Comparison of ENCODE assay signal across 1 cellular context in the genomic region with DNA sequence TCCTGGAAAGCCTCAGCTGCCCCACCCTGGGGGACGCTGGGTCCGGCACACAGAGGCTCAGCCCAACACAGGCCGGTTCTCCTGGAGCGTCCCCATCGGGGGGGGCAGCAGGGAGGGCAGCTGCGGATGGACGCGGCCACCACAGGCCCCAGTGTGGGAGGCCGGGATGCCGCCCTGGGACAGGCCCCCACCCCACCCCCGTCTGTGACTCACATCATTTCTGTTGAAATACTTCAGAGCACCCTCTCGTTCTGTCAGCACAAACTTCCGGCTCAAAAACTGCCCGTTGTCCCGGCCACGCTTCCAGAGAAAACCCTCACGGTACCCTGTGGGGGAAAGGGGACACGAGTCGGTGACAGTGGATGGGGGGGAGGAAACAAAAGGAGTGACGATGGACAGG.
TF ChIP-seq lines count a peak whose summit lies in the region.

No MANE protein-coding gene starts in this region.

TF ChIP-seq in GM23338, 12 proteins besides CTCF, POLR2A, EP300 and RAD21 (continued from another document):
- TF ChIP-seq, protein P1, sequence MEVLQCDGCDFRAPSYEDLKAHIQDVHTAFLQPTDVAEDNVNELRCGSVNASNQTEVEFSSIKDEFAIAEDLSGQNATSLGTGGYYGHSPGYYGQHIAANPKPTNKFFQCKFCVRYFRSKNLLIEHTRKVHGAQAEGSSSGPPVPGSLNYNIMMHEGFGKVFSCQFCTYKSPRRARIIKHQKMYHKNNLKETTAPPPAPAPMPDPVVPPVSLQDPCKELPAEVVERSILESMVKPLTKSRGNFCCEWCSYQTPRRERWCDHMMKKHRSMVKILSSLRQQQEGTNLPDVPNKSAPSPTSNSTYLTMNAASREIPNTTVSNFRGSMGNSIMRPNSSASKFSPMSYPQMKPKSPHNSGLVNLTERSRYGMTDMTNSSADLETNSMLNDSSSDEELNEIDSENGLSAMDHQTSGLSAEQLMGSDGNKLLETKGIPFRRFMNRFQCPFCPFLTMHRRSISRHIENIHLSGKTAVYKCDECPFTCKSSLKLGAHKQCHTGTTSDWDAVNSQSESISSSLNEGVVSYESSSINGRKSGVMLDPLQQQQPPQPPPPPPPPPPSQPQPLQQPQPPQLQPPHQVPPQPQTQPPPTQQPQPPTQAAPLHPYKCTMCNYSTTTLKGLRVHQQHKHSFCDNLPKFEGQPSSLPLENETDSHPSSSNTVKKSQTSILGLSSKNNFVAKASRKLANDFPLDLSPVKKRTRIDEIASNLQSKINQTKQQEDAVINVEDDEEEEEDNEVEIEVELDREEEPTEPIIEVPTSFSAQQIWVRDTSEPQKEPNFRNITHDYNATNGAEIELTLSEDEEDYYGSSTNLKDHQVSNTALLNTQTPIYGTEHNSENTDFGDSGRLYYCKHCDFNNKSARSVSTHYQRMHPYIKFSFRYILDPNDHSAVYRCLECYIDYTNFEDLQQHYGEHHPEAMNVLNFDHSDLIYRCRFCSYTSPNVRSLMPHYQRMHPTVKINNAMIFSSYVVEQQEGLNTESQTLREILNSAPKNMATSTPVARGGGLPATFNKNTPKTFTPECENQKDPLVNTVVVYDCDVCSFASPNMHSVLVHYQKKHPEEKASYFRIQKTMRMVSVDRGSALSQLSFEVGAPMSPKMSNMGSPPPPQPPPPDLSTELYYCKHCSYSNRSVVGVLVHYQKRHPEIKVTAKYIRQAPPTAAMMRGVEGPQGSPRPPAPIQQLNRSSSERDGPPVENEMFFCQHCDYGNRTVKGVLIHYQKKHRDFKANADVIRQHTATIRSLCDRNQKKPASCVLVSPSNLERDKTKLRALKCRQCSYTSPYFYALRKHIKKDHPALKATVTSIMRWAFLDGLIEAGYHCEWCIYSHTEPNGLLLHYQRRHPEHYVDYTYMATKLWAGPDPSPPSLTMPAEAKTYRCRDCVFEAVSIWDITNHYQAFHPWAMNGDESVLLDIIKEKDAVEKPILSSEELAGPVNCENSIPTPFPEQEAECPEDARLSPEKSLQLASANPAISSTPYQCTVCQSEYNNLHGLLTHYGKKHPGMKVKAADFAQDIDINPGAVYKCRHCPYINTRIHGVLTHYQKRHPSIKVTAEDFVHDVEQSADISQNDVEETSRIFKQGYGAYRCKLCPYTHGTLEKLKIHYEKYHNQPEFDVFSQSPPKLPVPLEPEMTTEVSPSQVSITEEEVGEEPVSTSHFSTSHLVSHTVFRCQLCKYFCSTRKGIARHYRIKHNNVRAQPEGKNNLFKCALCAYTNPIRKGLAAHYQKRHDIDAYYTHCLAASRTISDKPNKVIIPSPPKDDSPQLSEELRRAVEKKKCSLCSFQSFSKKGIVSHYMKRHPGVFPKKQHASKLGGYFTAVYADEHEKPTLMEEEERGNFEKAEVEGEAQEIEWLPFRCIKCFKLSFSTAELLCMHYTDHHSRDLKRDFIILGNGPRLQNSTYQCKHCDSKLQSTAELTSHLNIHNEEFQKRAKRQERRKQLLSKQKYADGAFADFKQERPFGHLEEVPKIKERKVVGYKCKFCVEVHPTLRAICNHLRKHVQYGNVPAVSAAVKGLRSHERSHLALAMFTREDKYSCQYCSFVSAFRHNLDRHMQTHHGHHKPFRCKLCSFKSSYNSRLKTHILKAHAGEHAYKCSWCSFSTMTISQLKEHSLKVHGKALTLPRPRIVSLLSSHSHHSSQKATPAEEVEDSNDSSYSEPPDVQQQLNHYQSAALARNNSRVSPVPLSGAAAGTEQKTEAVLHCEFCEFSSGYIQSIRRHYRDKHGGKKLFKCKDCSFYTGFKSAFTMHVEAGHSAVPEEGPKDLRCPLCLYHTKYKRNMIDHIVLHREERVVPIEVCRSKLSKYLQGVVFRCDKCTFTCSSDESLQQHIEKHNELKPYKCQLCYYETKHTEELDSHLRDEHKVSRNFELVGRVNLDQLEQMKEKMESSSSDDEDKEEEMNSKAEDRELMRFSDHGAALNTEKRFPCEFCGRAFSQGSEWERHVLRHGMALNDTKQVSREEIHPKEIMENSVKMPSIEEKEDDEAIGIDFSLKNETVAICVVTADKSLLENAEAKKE (CRISPR knock-in tag; IDR thresholded peaks at IDR 0.05) = no peak
- TF ChIP-seq, protein P2, sequence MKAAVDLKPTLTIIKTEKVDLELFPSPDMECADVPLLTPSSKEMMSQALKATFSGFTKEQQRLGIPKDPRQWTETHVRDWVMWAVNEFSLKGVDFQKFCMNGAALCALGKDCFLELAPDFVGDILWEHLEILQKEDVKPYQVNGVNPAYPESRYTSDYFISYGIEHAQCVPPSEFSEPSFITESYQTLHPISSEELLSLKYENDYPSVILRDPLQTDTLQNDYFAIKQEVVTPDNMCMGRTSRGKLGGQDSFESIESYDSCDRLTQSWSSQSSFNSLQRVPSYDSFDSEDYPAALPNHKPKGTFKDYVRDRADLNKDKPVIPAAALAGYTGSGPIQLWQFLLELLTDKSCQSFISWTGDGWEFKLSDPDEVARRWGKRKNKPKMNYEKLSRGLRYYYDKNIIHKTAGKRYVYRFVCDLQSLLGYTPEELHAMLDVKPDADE (IDR thresholded peaks at IDR 0.05) = no peak
- TF ChIP-seq EZH2 (IDR thresholded peaks at IDR 0.05; ENCODE audit: low read depth, unreplicated experiment) (no peak), STAT1 (IDR thresholded peaks at IDR 0.05; ENCODE audit: unreplicated experiment) (no peak), ZNF114 (CRISPR knock-in tag; IDR thresholded peaks at IDR 0.05) (no peak), POLR2AphosphoS5 (IDR thresholded peaks at IDR 0.05; ENCODE audit: low read depth) (no peak), EZH2phosphoT487 (IDR thresholded peaks at IDR 0.05; ENCODE audit: unreplicated experiment) (no peak)
- TF ChIP-seq, protein P3, sequence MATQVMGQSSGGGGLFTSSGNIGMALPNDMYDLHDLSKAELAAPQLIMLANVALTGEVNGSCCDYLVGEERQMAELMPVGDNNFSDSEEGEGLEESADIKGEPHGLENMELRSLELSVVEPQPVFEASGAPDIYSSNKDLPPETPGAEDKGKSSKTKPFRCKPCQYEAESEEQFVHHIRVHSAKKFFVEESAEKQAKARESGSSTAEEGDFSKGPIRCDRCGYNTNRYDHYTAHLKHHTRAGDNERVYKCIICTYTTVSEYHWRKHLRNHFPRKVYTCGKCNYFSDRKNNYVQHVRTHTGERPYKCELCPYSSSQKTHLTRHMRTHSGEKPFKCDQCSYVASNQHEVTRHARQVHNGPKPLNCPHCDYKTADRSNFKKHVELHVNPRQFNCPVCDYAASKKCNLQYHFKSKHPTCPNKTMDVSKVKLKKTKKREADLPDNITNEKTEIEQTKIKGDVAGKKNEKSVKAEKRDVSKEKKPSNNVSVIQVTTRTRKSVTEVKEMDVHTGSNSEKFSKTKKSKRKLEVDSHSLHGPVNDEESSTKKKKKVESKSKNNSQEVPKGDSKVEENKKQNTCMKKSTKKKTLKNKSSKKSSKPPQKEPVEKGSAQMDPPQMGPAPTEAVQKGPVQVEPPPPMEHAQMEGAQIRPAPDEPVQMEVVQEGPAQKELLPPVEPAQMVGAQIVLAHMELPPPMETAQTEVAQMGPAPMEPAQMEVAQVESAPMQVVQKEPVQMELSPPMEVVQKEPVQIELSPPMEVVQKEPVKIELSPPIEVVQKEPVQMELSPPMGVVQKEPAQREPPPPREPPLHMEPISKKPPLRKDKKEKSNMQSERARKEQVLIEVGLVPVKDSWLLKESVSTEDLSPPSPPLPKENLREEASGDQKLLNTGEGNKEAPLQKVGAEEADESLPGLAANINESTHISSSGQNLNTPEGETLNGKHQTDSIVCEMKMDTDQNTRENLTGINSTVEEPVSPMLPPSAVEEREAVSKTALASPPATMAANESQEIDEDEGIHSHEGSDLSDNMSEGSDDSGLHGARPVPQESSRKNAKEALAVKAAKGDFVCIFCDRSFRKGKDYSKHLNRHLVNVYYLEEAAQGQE (IDR thresholded peaks at IDR 0.05; ENCODE audit: unreplicated experiment) = no peak
